Comparison of ENCODE assay signal across 16 cellular contexts in genomic region chr2:188940171-188940570, GRCh38. TPM values are rescaled to one million over a fixed set of nuclear protein-coding genes. Genes with fewer than 3 reads are reported as not detected.
DNase-seq lines count a peak whose midpoint lies in the region; ATAC-seq and TF ChIP-seq lines count a peak whose summit lies in the region.
"Had no signal": no experiment of that assay in that cellular context is flagged by ENCODE, and none has a peak within 500 bp of the region (broad histone marks: within the 10 kb centered on the region; RNA-seq: fewer than 3 reads in every experiment).

No MANE protein-coding gene starts in this region.

- H3K9me3 ChIP-seq in mammary epithelial cell (replicated peaks; ENCODE audit: insufficient read depth, low read length) (no peaks in the 10 kb centered on the region), breast epithelium (no peaks in the 10 kb centered on the region), gastroesophageal sphincter (no peaks in the 10 kb centered on the region), neural cell (ENCODE audit: low read length) (no peaks in the 10 kb centered on the region), aorta (ENCODE audit: control insufficient read depth, low read length) (no peaks in the 10 kb centered on the region)

- TF ChIP-seq POLR2A in breast epithelium (IDR thresholded peaks at IDR 0.05) (no peak), gastroesophageal sphincter (IDR thresholded peaks at IDR 0.05) (no peak)

- H3K4me2 ChIP-seq in mammary epithelial cell (ENCODE audit: insufficient read depth, low read depth, low read length) = no peak overlapping the region
- H3K4me2 ChIP-seq in neural cell (ENCODE audit: low read length) = no peak overlapping the region
- H3K4me2 ChIP-seq: PC-9 had no signal

- no peak overlapping the region for H3K4me3 Mint-ChIP-seq in activated T-helper 2 cell treated with anti-CD3 and anti-CD28 coated beads, Interferon-gamma antibody, Interleukin-2, Interleukin-4, amounts not matched to agents 10 μg/mL and 5 μg/mL and 100 μg/mL, durations not matched to agents 14 hours and 24 hours and 36 hours (ENCODE audit: low read depth)
- H3K4me3 Mint-ChIP-seq: CD4-positive, alpha-beta memory T cell; stimulated activated naive CD8-positive, alpha-beta T cell treated with anti-CD3 and anti-CD28 coated beads, Interleukin-15, amount 100 ng/mL, for 72 hours had no signal

- H3K9me2 ChIP-seq in neural cell (ENCODE audit: insufficient read depth, low read length) = no peaks in the 10 kb centered on the region

- H3K27me3 ChIP-seq in mammary epithelial cell (ENCODE audit: insufficient read depth, low read length) = no peaks in the 10 kb centered on the region
- no peaks in the 10 kb centered on the region for H3K27me3 ChIP-seq in breast epithelium
- H3K27me3 ChIP-seq in gastroesophageal sphincter = no peaks in the 10 kb centered on the region
- no peaks in the 10 kb centered on the region for H3K27me3 ChIP-seq in neural cell (ENCODE audit: insufficient read depth, low read depth, low read length)
- H3K27me3 ChIP-seq in aorta (ENCODE audit: control insufficient read depth in 1 of 2, insufficient read depth in 2 of 2, low read length in 1 of 2) = no peaks in the 10 kb centered on the region

- no peak overlapping the region for H3K9ac ChIP-seq in mammary epithelial cell (ENCODE audit: insufficient read depth, low read length)
- H3K9ac ChIP-seq in neural cell (ENCODE audit: low read length) = no peak overlapping the region

- H4K20me1 ChIP-seq in mammary epithelial cell (ENCODE audit: insufficient read depth, low read length) (no peaks in the 10 kb centered on the region), neural cell (ENCODE audit: insufficient read depth) (no peaks in the 10 kb centered on the region)

- intact Hi-C loops in mammary epithelial cell (cut with micrococcal nuclease) (no loop called here), breast epithelium (cut with DNase I; ENCODE audit: low total_unique reads) (no loop called here), aorta (cut with DNase I) (no loop called here)
- intact Hi-C loops in activated T-helper 2 cell treated with anti-CD3 and anti-CD28 coated beads, Interferon-gamma antibody, Interleukin-2, Interleukin-4, amounts not matched to agents 10 μg/mL and 5 μg/mL and 100 μg/mL, durations not matched to agents 14 hours and 24 hours and 36 hours (cut with micrococcal nuclease) = no loop called here

- H3F3A ChIP-seq in neural cell (ENCODE audit: insufficient read depth, low read length, poor library complexity, severe bottlenecking) = no peaks in the 10 kb centered on the region

- dilution Hi-C loops in mammary epithelial cell (cut with HindIII; ENCODE audit: low sequenced_read_pairs) = no loop called here

- H3K4me1 ChIP-seq in mammary epithelial cell (ENCODE audit: insufficient read depth, low read length) (no peaks in the 10 kb centered on the region), breast epithelium (no peaks in the 10 kb centered on the region), gastroesophageal sphincter (no peaks in the 10 kb centered on the region), aorta (ENCODE audit: control insufficient read depth in 1 of 2, insufficient read depth in 2 of 2, low read length in 2 of 2) (peaks cover 0 to 3% of the 10 kb centered on the region in 2 donors)

- H3K36me3 ChIP-seq in mammary epithelial cell (ENCODE audit: insufficient read depth, low read length) = no peaks in the 10 kb centered on the region
- no peaks in the 10 kb centered on the region for H3K36me3 ChIP-seq in breast epithelium
- no peaks in the 10 kb centered on the region for H3K36me3 ChIP-seq in gastroesophageal sphincter
- H3K36me3 ChIP-seq in neural cell (ENCODE audit: insufficient read depth, low read length) = no peaks in the 10 kb centered on the region
- H3K36me3 ChIP-seq in aorta (ENCODE audit: control insufficient read depth in 1 of 2, insufficient read depth in 2 of 2, low read length in 1 of 2) = no peaks in the 10 kb centered on the region
- H3K36me3 ChIP-seq: WERI-Rb-1 had no signal

- TF ChIP-seq RAD21 in neural cell (conservative IDR thresholded peaks at IDR 0.05) = no peak

- no peaks in the 10 kb centered on the region for H3K4me1 Mint-ChIP-seq in activated T-helper 2 cell treated with anti-CD3 and anti-CD28 coated beads, Interferon-gamma antibody, Interleukin-2, Interleukin-4, amounts not matched to agents 10 μg/mL and 5 μg/mL and 100 μg/mL, durations not matched to agents 14 hours and 24 hours and 36 hours (ENCODE audit: low read depth)
- H3K4me1 Mint-ChIP-seq: CD4-positive, alpha-beta memory T cell; stimulated activated naive CD8-positive, alpha-beta T cell treated with anti-CD3 and anti-CD28 coated beads, Interleukin-15, amount 100 ng/mL, for 72 hours had no signal

- H3K4me3 ChIP-seq in mammary epithelial cell (replicated peaks in 1 of 3; ENCODE audit: insufficient read depth in 1 of 3, low read depth in 2 of 3, low read length in 3 of 3) (no peak overlapping the region), breast epithelium (no peak overlapping the region), gastroesophageal sphincter (peak overlapping the region in 1 of 2 donors; percentile 21), neural cell (ENCODE audit: low read length) (no peak overlapping the region), aorta (ENCODE audit: low read length in 2 of 2) (no peak overlapping the region)
- H3K4me3 ChIP-seq: PC-9 had no signal

- H3K27ac Mint-ChIP-seq in activated T-helper 2 cell treated with anti-CD3 and anti-CD28 coated beads, Interferon-gamma antibody, Interleukin-2, Interleukin-4, amounts not matched to agents 10 μg/mL and 5 μg/mL and 100 μg/mL, durations not matched to agents 14 hours and 24 hours and 36 hours = no peak overlapping the region
- H3K27ac Mint-ChIP-seq: CD4-positive, alpha-beta memory T cell; stimulated activated naive CD8-positive, alpha-beta T cell treated with anti-CD3 and anti-CD28 coated beads, Interleukin-15, amount 100 ng/mL, for 72 hours had no signal

- in situ Hi-C loops in mammary epithelial cell (cut with MboI; ENCODE audit: low sequenced_read_pairs in 2 of 2) = no loop called here

- H3K79me2 ChIP-seq in mammary epithelial cell (ENCODE audit: insufficient read depth, low read length) (no peaks in the 10 kb centered on the region), neural cell (replicated peaks; ENCODE audit: insufficient read depth, low read length) (no peaks in the 10 kb centered on the region)

- TF ChIP-seq EP300 in gastroesophageal sphincter (IDR thresholded peaks at IDR 0.05) (no peak), neural cell (conservative IDR thresholded peaks at IDR 0.05; ENCODE audit: poor library complexity, severe bottlenecking) (no peak)

- no TSS peak for BruUV-seq in mammary epithelial cell (replicated peaks; lab: Mats Ljungman, UMichigan)

- no peaks in the 10 kb centered on the region for H3K27me3 Mint-ChIP-seq in activated T-helper 2 cell treated with anti-CD3 and anti-CD28 coated beads, Interferon-gamma antibody, Interleukin-2, Interleukin-4, amounts not matched to agents 10 μg/mL and 5 μg/mL and 100 μg/mL, durations not matched to agents 14 hours and 24 hours and 36 hours (ENCODE audit: low read depth)
- H3K27me3 Mint-ChIP-seq: stimulated activated naive CD8-positive, alpha-beta T cell treated with anti-CD3 and anti-CD28 coated beads, Interleukin-15, amount 100 ng/mL, for 72 hours had no signal

- CTCF ChIA-PET in mammary epithelial cell (lab: Charles Lee; ENCODE audit: low non-redundant PET) = no interaction called here

- WGBS in mammary epithelial cell (ENCODE audit: low coverage, missing lambda C conversion rate) = 0% methylated on average over 4 of the region's 4 CpGs
- 4 to 22% methylated on average over 3 to 4 of the region's 4 CpGs for WGBS in gastroesophageal sphincter (ENCODE audit: low coverage in 1 of 2), 2 donors
- 6 to 10% methylated on average over 4 of the region's 4 CpGs for WGBS in aorta, 2 donors

- H2AFZ ChIP-seq in mammary epithelial cell (ENCODE audit: low read depth, low read length) = peak overlapping the region; percentile 28
- no peak overlapping the region for H2AFZ ChIP-seq in neural cell (ENCODE audit: low read depth, low read length)
- H2AFZ ChIP-seq: PC-9 had no signal

- no peak for DNase-seq in mammary epithelial cell
- no peak for DNase-seq in breast epithelium (ENCODE audit: low spot score in 2 of 2)
- DNase-seq in aorta = no peak
- DNase-seq in globus pallidus (ENCODE audit: low spot score) = no peak
- DNase-seq in activated T-helper 2 cell treated with anti-CD3 and anti-CD28 coated beads, Interferon-gamma antibody, Interleukin-2, Interleukin-4, amounts not matched to agents 10 μg/mL and 5 μg/mL and 100 μg/mL, durations not matched to agents 14 hours and 24 hours and 36 hours (ENCODE audit: low spot score) = no peak
- no peak for DNase-seq in GDM1 (lab: John Stamatoyannopoulos, UW)
- DNase-seq: activated CD8-positive, alpha-beta memory T cell treated with anti-CD3 and anti-CD28 coated beads for 24 hours; anterior cingulate cortex; CD4-positive, alpha-beta memory T cell; mesendoderm; NCI-H510A treated with DMSO at 0.1 percent for 48 hours; PC-9; stimulated activated naive CD8-positive, alpha-beta T cell treated with anti-CD3 and anti-CD28 coated beads, Interleukin-15, amount 100 ng/mL, for 72 hours; WERI-Rb-1 had no signal

- no peaks in the 10 kb centered on the region for H3K36me3 Mint-ChIP-seq in activated T-helper 2 cell treated with anti-CD3 and anti-CD28 coated beads, Interferon-gamma antibody, Interleukin-2, Interleukin-4, amounts not matched to agents 10 μg/mL and 5 μg/mL and 100 μg/mL, durations not matched to agents 14 hours and 24 hours and 36 hours (ENCODE audit: low read depth)
- H3K36me3 Mint-ChIP-seq: CD4-positive, alpha-beta memory T cell had no signal

- ATAC-seq in gastroesophageal sphincter (peak; percentile 48), aorta (ENCODE audit: low FRiP score) (peak; percentile 23)
- ATAC-seq: stimulated activated naive CD8-positive, alpha-beta T cell treated with anti-CD3 and anti-CD28 coated beads, Interleukin-15, amount 100 ng/mL, for 72 hours had no signal

- H3K27ac ChIP-seq in mammary epithelial cell (ENCODE audit: insufficient read depth, low read depth, low read length) (no peak overlapping the region), breast epithelium (peak overlapping the region in 1 of 2 donors; percentile 62), gastroesophageal sphincter (peak overlapping the region; percentile 2 to 43 (median 28)), neural cell (ENCODE audit: low read length) (no peak overlapping the region), aorta (ENCODE audit: low read depth in 1 of 2, low read length in 2 of 2) (peak overlapping the region in 1 of 2 donors; percentile 57)
- H3K27ac ChIP-seq: PC-9, WERI-Rb-1 had no signal

- TF ChIP-seq CTCF in mammary epithelial cell (conservative IDR thresholded peaks at IDR 0.05 in 1 of 2, IDR thresholded peaks at IDR 0.05 in 1 of 2; ENCODE audit: extremely low read depth in 1 of 2, insufficient read depth in 1 of 2, low read depth in 1 of 2, low read length in 2 of 2) = no peak
- TF ChIP-seq CTCF in breast epithelium (IDR thresholded peaks at IDR 0.05) = no peak
- no peak for TF ChIP-seq CTCF in gastroesophageal sphincter (IDR thresholded peaks at IDR 0.05)
- TF ChIP-seq CTCF in neural cell (IDR thresholded peaks at IDR 0.05; ENCODE audit: poor library complexity, severe bottlenecking) = no peak

- no peaks in the 10 kb centered on the region for H3K9me3 Mint-ChIP-seq in activated T-helper 2 cell treated with anti-CD3 and anti-CD28 coated beads, Interferon-gamma antibody, Interleukin-2, Interleukin-4, amounts not matched to agents 10 μg/mL and 5 μg/mL and 100 μg/mL, durations not matched to agents 14 hours and 24 hours and 36 hours
- H3K9me3 Mint-ChIP-seq: CD4-positive, alpha-beta memory T cell; stimulated activated naive CD8-positive, alpha-beta T cell treated with anti-CD3 and anti-CD28 coated beads, Interleukin-15, amount 100 ng/mL, for 72 hours had no signal

RNA-seq across cellular contexts. Expression of gene COL3A1, which starts 34.0 kb away (rescaled TPM):
- total RNA-seq in mammary epithelial cell (1 to 10 TPM in 1 of 2 donors, not detected in 1; 3.8 TPM), breast epithelium (100 to 1,000 TPM in 1 of 3 donors, 10 to 100 TPM in 2; 98.1 to 303 (median 98.6) TPM), gastroesophageal sphincter (100 to 1,000 TPM; 211 to 408 (median 347) TPM), aorta (1,000 to 10,000 TPM in 1 of 2 donors, 100 to 1,000 TPM in 1; 673 to 1,346 TPM)
- polyA plus RNA-seq in mammary epithelial cell (0.03 TPM), neural cell (1.3 and 1.8 TPM in 2 replicates), aorta (100 to 1,000 TPM; 155 to 875 TPM)
- polyA minus RNA-seq in mammary epithelial cell (not detected), neural cell (1.7 and 2.0 TPM in 2 replicates)
- total RNA-seq in activated T-helper 2 cell treated with anti-CD3 and anti-CD28 coated beads, Interferon-gamma antibody, Interleukin-2, Interleukin-4, amounts not matched to agents 10 μg/mL and 5 μg/mL and 100 μg/mL, durations not matched to agents 14 hours and 24 hours and 36 hours = 0.16 and 0.43 TPM in 2 replicates
- total RNA-seq: CD4-positive, alpha-beta memory T cell; PC-9 had no signal
- polyA plus RNA-seq: CD4-positive, alpha-beta memory T cell had no signal

Comparison
In these comparisons a context has a peak if more than half of its experiments do, and no peak if none do; other contexts are left out.
1. RNA of gene COL3A1, which starts 34.0 kb away (total RNA-seq): 673 to 1,346 TPM in aorta, 211 to 408 TPM in gastroesophageal sphincter and 98.1 to 303 TPM in breast epithelium; 3.8 TPM in mammary epithelial cell and 0.16 to 0.43 TPM in activated T-helper 2 cell treated with anti-CD3 and anti-CD28 coated beads, Interferon-gamma antibody, Interleukin-2, Interleukin-4, amounts not matched to agents 10 μg/mL and 5 μg/mL and 100 μg/mL, durations not matched to agents 14 hours and 24 hours and 36 hours; every median in the first group is over 10 times any median in the second.
2. H3K27ac ChIP-seq: peak in gastroesophageal sphincter (4 of 4); none in mammary epithelial cell (single experiment) and neural cell (single experiment).